ENCODE assay signal across 10 cellular contexts in genomic region chr11:11988862-11989261, GRCh38. TPM values are rescaled to one million over a fixed set of nuclear protein-coding genes. Genes with fewer than 3 reads are reported as not detected.
A peak's percentile ranks its signal among the peaks of the same experiment; 100 is the strongest.
DNase-seq lines count a peak whose midpoint lies in the region; ATAC-seq and TF ChIP-seq lines count a peak whose summit lies in the region.
"Had no signal": no experiment of that assay in that cellular context is flagged by ENCODE, and none has a peak within 500 bp of the region (broad histone marks: within the 10 kb centered on the region; RNA-seq: fewer than 3 reads in every experiment).

No MANE protein-coding gene starts in this region.

- ATAC-seq in GM23338 = no peak
- ATAC-seq in WTC11 = peak; percentile 32; the same call in 1 of the 2 replicates
- ATAC-seq in natural killer cell treated with Interleukin-12 subunit alpha and Interleukin-12 subunit beta and Interleukin-15 and Interleukin-18, amount 100 ng/mL, for 72 hours = no peak

- H3K4me3 ChIP-seq in GM23338 = no peak overlapping the region
- H3K4me3 ChIP-seq in fibroblast of mammary gland (ENCODE audit: control insufficient read depth, low read depth, low read length) = no peak overlapping the region
- no peak overlapping the region for H3K4me3 ChIP-seq in retinal pigment epithelial cell (ENCODE audit: low read length)

- H2AFZ ChIP-seq in GM23338 = no peak overlapping the region

- H3K9me3 Mint-ChIP-seq in GM23338 (no peaks in the 10 kb centered on the region; the same call in 2 of the 3 replicates), WTC11 (peaks cover 8% of the 10 kb centered on the region)
- no peaks in the 10 kb centered on the region for H3K9me3 Mint-ChIP-seq in natural killer cell treated with Interleukin-12 subunit alpha and Interleukin-12 subunit beta and Interleukin-15 and Interleukin-18, amount 100 ng/mL, for 72 hours

- H3K36me3 Mint-ChIP-seq in GM23338 (ENCODE audit: low read depth) = peaks cover 13% of the 10 kb centered on the region; the same call in 2 of the 3 replicates
- H3K36me3 Mint-ChIP-seq in WTC11 = peaks cover 10% of the 10 kb centered on the region
- no peaks in the 10 kb centered on the region for H3K36me3 Mint-ChIP-seq in natural killer cell treated with Interleukin-12 subunit alpha and Interleukin-12 subunit beta and Interleukin-15 and Interleukin-18, amount 100 ng/mL, for 72 hours

- peak; percentile 26 for DNase-seq in GM23338 (ENCODE audit: low spot score)
- DNase-seq in WTC11 (ENCODE audit: low spot score) = no peak
- no peak for DNase-seq in fibroblast of mammary gland (ENCODE audit: low read depth)
- no peak for DNase-seq in retinal pigment epithelial cell (ENCODE audit: low read depth)
- DNase-seq in HT-29 (ENCODE audit: low spot score) = no peak
- no peak for DNase-seq in stimulated activated naive CD4-positive, alpha-beta T cell treated with Interleukin-2 at 50 U/mL for 16 hours (lab: John Stamatoyannopoulos, UW)
- no peak for DNase-seq in natural killer cell treated with Interleukin-12 subunit alpha and Interleukin-12 subunit beta and Interleukin-15 and Interleukin-18, amount 100 ng/mL, for 72 hours (ENCODE audit: low spot score)
- DNase-seq: activated T-cell treated with anti-CD3 and anti-CD28 coated beads for 4 hours, hypothalamus, MV-4-11 had no signal

- peaks cover 10% of the 10 kb centered on the region; the same call in 1 of the 2 replicates for H3K4me1 ChIP-seq in GM23338 (ENCODE audit: insufficient read depth)

- H3K36me3 ChIP-seq in GM23338 (ENCODE audit: insufficient read depth) = no peaks in the 10 kb centered on the region

- peaks cover 19% of the 10 kb centered on the region; the same call in 2 of the 3 replicates for H3K4me1 Mint-ChIP-seq in GM23338
- peaks cover 27% of the 10 kb centered on the region for H3K4me1 Mint-ChIP-seq in WTC11
- peaks cover 0 to 5% of the 10 kb centered on the region in 2 donors for H3K4me1 Mint-ChIP-seq in natural killer cell treated with Interleukin-12 subunit alpha and Interleukin-12 subunit beta and Interleukin-15 and Interleukin-18, amount 100 ng/mL, for 72 hours (ENCODE audit: low read depth in 2 of 2)

- no peaks in the 10 kb centered on the region for H3K9me2 ChIP-seq in GM23338 (ENCODE audit: insufficient read depth)

- H3K27ac Mint-ChIP-seq in GM23338 (no peak overlapping the region), WTC11 (no peak overlapping the region)
- no peak overlapping the region for H3K27ac Mint-ChIP-seq in natural killer cell treated with Interleukin-12 subunit alpha and Interleukin-12 subunit beta and Interleukin-15 and Interleukin-18, amount 100 ng/mL, for 72 hours

- CTCF ChIA-PET in WTC11 (lab: Charles Lee) = interaction anchor here (0.5 to 1.2 kb wide), 4 partner anchors 11 to 163 kb away, joined by 3 to 7 read pairs (median 3); no protein-coding TSS in a partner anchor

- POLR2A ChIA-PET in WTC11 (lab: Charles Lee) = no interaction called here

- H3K4me3 Mint-ChIP-seq in GM23338 = no peak overlapping the region
- no peak overlapping the region for H3K4me3 Mint-ChIP-seq in WTC11
- no peak overlapping the region for H3K4me3 Mint-ChIP-seq in natural killer cell treated with Interleukin-12 subunit alpha and Interleukin-12 subunit beta and Interleukin-15 and Interleukin-18, amount 100 ng/mL, for 72 hours

- H3K27me3 Mint-ChIP-seq in GM23338 (ENCODE audit: insufficient read depth, low read depth, poor library complexity) (no peaks in the 10 kb centered on the region), WTC11 (ENCODE audit: low read depth) (no peaks in the 10 kb centered on the region)
- peaks cover 0 to 17% of the 10 kb centered on the region in 2 donors for H3K27me3 Mint-ChIP-seq in natural killer cell treated with Interleukin-12 subunit alpha and Interleukin-12 subunit beta and Interleukin-15 and Interleukin-18, amount 100 ng/mL, for 72 hours

- H4K20me1 ChIP-seq in GM23338 (replicated peaks; ENCODE audit: insufficient read depth) = no peaks in the 10 kb centered on the region; the same call in 1 of the 2 replicates

- H3K27me3 ChIP-seq in GM23338 (ENCODE audit: insufficient read depth) = no peaks in the 10 kb centered on the region

- TF ChIP-seq CTCF in GM23338 (conservative IDR thresholded peaks at IDR 0.05; ENCODE audit: low read depth in 2 of 2) (peak in 1 of 2 experiments; percentile 42; a peak in 2 of 4 replicates), WTC11 (IDR thresholded peaks at IDR 0.05) (no peak), fibroblast of mammary gland (conservative IDR thresholded peaks at IDR 0.05; ENCODE audit: control insufficient read depth, insufficient read depth, low read depth, low read length) (peak; percentile 28), retinal pigment epithelial cell (conservative IDR thresholded peaks at IDR 0.05; ENCODE audit: low read depth, low read length) (peak; percentile 15)

- no peaks in the 10 kb centered on the region for H3K79me2 ChIP-seq in GM23338 (replicated peaks; ENCODE audit: insufficient read depth)

- no peak overlapping the region for H3K4me2 ChIP-seq in GM23338

- no peaks in the 10 kb centered on the region for H3F3A ChIP-seq in GM23338 (replicated peaks; ENCODE audit: low read depth)

- H3K27ac ChIP-seq in GM23338 (ENCODE audit: low read depth) = no peak overlapping the region

TF ChIP-seq in GM23338, 12 proteins besides CTCF, POLR2A, EP300 and RAD21 (continues in another document):
- no peak for TF ChIP-seq EZH2 (IDR thresholded peaks at IDR 0.05; ENCODE audit: low read depth, unreplicated experiment)
- no peak for TF ChIP-seq CREB1 (CRISPR knock-in tag; IDR thresholded peaks at IDR 0.05; ENCODE audit: low read depth)
- no peak for TF ChIP-seq STAT1 (IDR thresholded peaks at IDR 0.05; ENCODE audit: unreplicated experiment)
- no peak for TF ChIP-seq JUNB (IDR thresholded peaks at IDR 0.05; ENCODE audit: unreplicated experiment)
- TF ChIP-seq POLR2AphosphoS5 (IDR thresholded peaks at IDR 0.05; ENCODE audit: low read depth) = no peak

TF ChIP-seq in WTC11, 78 proteins besides CTCF, POLR2A, EP300 and RAD21 (continues in another document):
- TF ChIP-seq ERG (CRISPR knock-in tag; IDR thresholded peaks at IDR 0.05) (no peak), CREM (CRISPR knock-in tag; IDR thresholded peaks at IDR 0.05) (no peak), NFATC4 (CRISPR knock-in tag; IDR thresholded peaks at IDR 0.05) (no peak), GRHL2 (CRISPR knock-in tag; IDR thresholded peaks at IDR 0.05; ENCODE audit: insufficient replicate concordance, severe bottlenecking) (no peak), IRF2 (CRISPR knock-in tag; IDR thresholded peaks at IDR 0.05; ENCODE audit: borderline replicate concordance, low read depth) (no peak), E2F4 (CRISPR knock-in tag; IDR thresholded peaks at IDR 0.05; ENCODE audit: borderline replicate concordance, low read depth) (no peak)
- TF ChIP-seq, protein P1, sequence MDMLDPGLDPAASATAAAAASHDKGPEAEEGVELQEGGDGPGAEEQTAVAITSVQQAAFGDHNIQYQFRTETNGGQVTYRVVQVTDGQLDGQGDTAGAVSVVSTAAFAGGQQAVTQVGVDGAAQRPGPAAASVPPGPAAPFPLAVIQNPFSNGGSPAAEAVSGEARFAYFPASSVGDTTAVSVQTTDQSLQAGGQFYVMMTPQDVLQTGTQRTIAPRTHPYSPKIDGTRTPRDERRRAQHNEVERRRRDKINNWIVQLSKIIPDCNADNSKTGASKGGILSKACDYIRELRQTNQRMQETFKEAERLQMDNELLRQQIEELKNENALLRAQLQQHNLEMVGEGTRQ (CRISPR knock-in tag; IDR thresholded peaks at IDR 0.05) = no peak
- TF ChIP-seq, protein P2, sequence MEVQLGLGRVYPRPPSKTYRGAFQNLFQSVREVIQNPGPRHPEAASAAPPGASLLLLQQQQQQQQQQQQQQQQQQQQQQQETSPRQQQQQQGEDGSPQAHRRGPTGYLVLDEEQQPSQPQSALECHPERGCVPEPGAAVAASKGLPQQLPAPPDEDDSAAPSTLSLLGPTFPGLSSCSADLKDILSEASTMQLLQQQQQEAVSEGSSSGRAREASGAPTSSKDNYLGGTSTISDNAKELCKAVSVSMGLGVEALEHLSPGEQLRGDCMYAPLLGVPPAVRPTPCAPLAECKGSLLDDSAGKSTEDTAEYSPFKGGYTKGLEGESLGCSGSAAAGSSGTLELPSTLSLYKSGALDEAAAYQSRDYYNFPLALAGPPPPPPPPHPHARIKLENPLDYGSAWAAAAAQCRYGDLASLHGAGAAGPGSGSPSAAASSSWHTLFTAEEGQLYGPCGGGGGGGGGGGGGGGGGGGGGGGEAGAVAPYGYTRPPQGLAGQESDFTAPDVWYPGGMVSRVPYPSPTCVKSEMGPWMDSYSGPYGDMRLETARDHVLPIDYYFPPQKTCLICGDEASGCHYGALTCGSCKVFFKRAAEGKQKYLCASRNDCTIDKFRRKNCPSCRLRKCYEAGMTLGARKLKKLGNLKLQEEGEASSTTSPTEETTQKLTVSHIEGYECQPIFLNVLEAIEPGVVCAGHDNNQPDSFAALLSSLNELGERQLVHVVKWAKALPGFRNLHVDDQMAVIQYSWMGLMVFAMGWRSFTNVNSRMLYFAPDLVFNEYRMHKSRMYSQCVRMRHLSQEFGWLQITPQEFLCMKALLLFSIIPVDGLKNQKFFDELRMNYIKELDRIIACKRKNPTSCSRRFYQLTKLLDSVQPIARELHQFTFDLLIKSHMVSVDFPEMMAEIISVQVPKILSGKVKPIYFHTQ (CRISPR knock-in tag; IDR thresholded peaks at IDR 0.05) = no peak

RNA-seq across cellular contexts. Expression of gene DKK3, which starts 19.6 kb away (rescaled TPM):
- 31.1 and 42.2 TPM in 2 replicates for total RNA-seq in GM23338 (2014; rRNA removed; shearing (Covaris generic))
- 14.8 and 16.8 TPM in 2 replicates for polyA plus RNA-seq in GM23338 (2016; fragmentation: Nextera tagmentation; extraction: Ambion mirVana)
- 17.6 to 21.3 TPM (median 20.6 TPM) in 3 replicates for total RNA-seq in WTC11 (2021)
- total RNA-seq in HT-29 (2014; rRNA removed; shearing (Covaris generic)) = not detected in 2 replicates
- total RNA-seq in natural killer cell treated with Interleukin-12 subunit alpha and Interleukin-12 subunit beta and Interleukin-15 and Interleukin-18, amount 100 ng/mL, for 72 hours = not detected

Comparison
In these comparisons a context has a peak if more than half of its experiments do, and no peak if none do; other contexts are left out.
1. RNA of gene DKK3, which starts 19.6 kb away (total RNA-seq): 31.1 to 42.2 TPM in GM23338 and 17.6 to 21.3 TPM in WTC11; not detected in HT-29 and not detected in natural killer cell treated with Interleukin-12 subunit alpha and Interleukin-12 subunit beta and Interleukin-15 and Interleukin-18, amount 100 ng/mL, for 72 hours; every median in the first group is over 10 times any median in the second.